ENCODE assay signal across 22 cellular contexts in the genomic region with DNA sequence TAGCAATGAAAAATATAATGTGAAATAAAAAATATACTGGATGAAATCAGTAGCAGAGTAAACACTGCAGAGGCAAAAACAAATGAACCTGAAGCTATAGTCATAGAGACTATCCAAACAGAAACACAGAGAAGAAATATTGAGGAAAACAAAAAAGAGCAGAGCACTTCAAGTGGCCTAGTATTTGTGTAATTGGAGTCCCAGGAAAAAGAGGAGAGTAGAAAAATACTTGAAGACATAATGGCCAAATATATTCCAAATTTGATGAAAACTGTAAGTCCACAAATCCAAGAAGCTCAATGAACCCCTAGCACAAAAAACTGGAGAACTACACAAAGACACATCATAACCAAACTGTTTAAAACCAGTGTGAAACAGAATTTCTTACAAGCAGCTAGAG.
"Had no signal": no experiment of that assay in that cellular context is flagged by ENCODE, and none has a peak within 500 bp of the region (broad histone marks: within the 10 kb centered on the region; RNA-seq: fewer than 3 reads in every experiment).

No MANE protein-coding gene starts in this region.

- H3K4me3 Mint-ChIP-seq: naive thymus-derived CD8-positive, alpha-beta T cell; nephron progenitor cell; stimulated activated naive CD8-positive, alpha-beta T cell treated with anti-CD3 and anti-CD28 coated beads, Interleukin-15, amount 100 ng/mL, for 72 hours had no signal

- H3K27ac ChIP-seq: dorsolateral prefrontal cortex, lower lobe of right lung, prostate gland, right atrium auricular region, suprapubic skin, vagina had no signal

- H3K9me3 ChIP-seq: gastrocnemius medialis, lower lobe of right lung, prostate gland, suprapubic skin, vagina had no signal

- H3K36me3 ChIP-seq: gastrocnemius medialis, lower lobe of right lung, prostate gland, right atrium auricular region, suprapubic skin, vagina had no signal

- ATAC-seq: gastrocnemius medialis; left ventricle myocardium superior; lower lobe of right lung; naive thymus-derived CD8-positive, alpha-beta T cell; sciatic nerve; stimulated activated naive CD8-positive, alpha-beta T cell treated with anti-CD3 and anti-CD28 coated beads, Interleukin-15, amount 100 ng/mL, for 72 hours had no signal

- DNase-seq: dorsolateral prefrontal cortex; effector CD4-positive, alpha-beta T cell; gastrocnemius medialis; head of caudate nucleus; left ventricle myocardium superior; lower lobe of right lung; naive thymus-derived CD8-positive, alpha-beta T cell; nephron progenitor cell; nucleus accumbens; stimulated activated CD4-positive, alpha-beta T cell treated with anti-CD3 and anti-CD28 coated beads, Interleukin-12 subunit alpha, Interleukin-12 subunit beta, amount 100 ng/mL, for 4 hours; stimulated activated CD4-positive, alpha-beta T cell treated with anti-CD3 and anti-CD28 coated beads, Interleukin-1b, Interleukin-23, amount 100 ng/mL, for 48 hours; stimulated activated CD4-positive, alpha-beta T cell treated with anti-CD3 and anti-CD28 coated beads, Interleukin-4, amount 100 ng/mL, for 1 hour; stimulated activated CD8-positive, alpha-beta memory T cell treated with anti-CD3 and anti-CD28 coated beads, Interleukin-4, amount 100 ng/mL, for 48 hours; stimulated activated naive CD4-positive, alpha-beta T cell; stimulated activated naive CD8-positive, alpha-beta T cell treated with anti-CD3 and anti-CD28 coated beads, Interleukin-15, amount 100 ng/mL, for 72 hours; trophoblast cell had no signal

- H3K4me3 ChIP-seq: dorsolateral prefrontal cortex, gastrocnemius medialis, lower lobe of right lung, prostate gland, right atrium auricular region, smooth muscle cell, suprapubic skin, vagina had no signal

- H3K27me3 ChIP-seq: dorsolateral prefrontal cortex, gastrocnemius medialis, right atrium auricular region, suprapubic skin, vagina had no signal

- H3K27ac Mint-ChIP-seq: naive thymus-derived CD8-positive, alpha-beta T cell; nephron progenitor cell; stimulated activated naive CD8-positive, alpha-beta T cell treated with anti-CD3 and anti-CD28 coated beads, Interleukin-15, amount 100 ng/mL, for 72 hours had no signal
